ENCODE assay signal across 32 cellular contexts in the genomic region with DNA sequence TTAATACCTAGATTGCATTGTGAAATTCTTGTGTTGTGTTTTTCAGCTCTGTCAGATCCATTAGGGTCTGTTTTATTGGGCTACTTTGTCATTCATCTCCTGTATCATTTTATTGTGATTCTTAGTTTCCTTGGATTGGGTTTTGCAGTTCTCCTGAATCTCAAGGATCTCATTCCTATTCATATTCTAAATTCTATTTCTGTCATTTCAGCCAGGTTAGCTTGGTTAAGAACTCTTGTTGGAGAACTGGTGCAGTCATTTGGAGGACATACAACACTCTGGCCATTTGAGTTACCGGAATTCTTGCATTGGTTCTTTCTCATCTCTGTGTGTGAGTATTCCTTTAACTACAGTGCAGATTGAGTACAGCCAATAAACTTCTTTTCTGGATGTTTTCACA.
"Had no signal": no experiment of that assay in that cellular context is flagged by ENCODE, and none has a peak within 500 bp of the region (broad histone marks: within the 10 kb centered on the region; RNA-seq: fewer than 3 reads in every experiment).

No MANE protein-coding gene starts in this region.

- H3K4me1 ChIP-seq: adrenal gland, ascending aorta, body of pancreas, breast epithelium had no signal

- H3K27ac ChIP-seq: adrenal gland, ascending aorta, body of pancreas, brain microvascular endothelial cell, breast epithelium, cardiac muscle cell had no signal

- H3K36me3 ChIP-seq: adrenal gland, ascending aorta, brain microvascular endothelial cell, breast epithelium, cardiac muscle cell had no signal

- H3K4me3 ChIP-seq: adrenal gland, ascending aorta, body of pancreas, breast epithelium, cardiac muscle cell had no signal

- ATAC-seq: activated naive CD4-positive, alpha-beta T cell treated with anti-CD3 and anti-CD28 coated beads, Interleukin-2, amount 50 U/mL, for 72 hours; activated naive CD8-positive, alpha-beta T cell treated with anti-CD3 and anti-CD28 coated beads, Interleukin-2, amount 50 U/mL, for 24 hours; activated T-cell treated with anti-CD3 and anti-CD28 coated beads, Interleukin-2, amount 50 U/mL, for 4 hours; activated T-cell treated with anti-CD3 and anti-CD28 coated beads, Interleukin-2, amount 50 U/mL, for 72 hours; activated T-helper 17 cell treated with anti-CD3 and anti-CD28 coated beads, Interleukin-2, amount 50 U/mL, for 72 hours; body of pancreas had no signal

- DNase-seq: activated effector memory CD4-positive, alpha-beta T cell treated with anti-CD3 and anti-CD28 coated beads, Interleukin-2, amount 50 U/mL, for 16 hours; activated effector memory CD4-positive, alpha-beta T cell treated with Interleukin-2 at 50 U/mL for 16 hours; activated gamma-delta T cell; activated gamma-delta T cell treated with Interleukin-2 at 50 U/mL for 16 hours; activated naive CD4-positive, alpha-beta T cell; activated naive CD4-positive, alpha-beta T cell treated with anti-CD3 and anti-CD28 coated beads for 36 hours; activated naive CD4-positive, alpha-beta T cell treated with anti-CD3 and anti-CD28 coated beads, Interleukin-2, amount 10 ng/mL, durations not matched to agents 7 days and 5 days; activated naive CD4-positive, alpha-beta T cell treated with anti-CD3 and anti-CD28 coated beads, Interleukin-2, amount 50 U/mL, for 16 hours; activated naive CD4-positive, alpha-beta T cell treated with Interleukin-2 at 50 U/mL for 16 hours; activated naive CD8-positive, alpha-beta T cell treated with anti-CD3 and anti-CD28 coated beads for 36 hours; activated naive CD8-positive, alpha-beta T cell treated with anti-CD3 and anti-CD28 coated beads, Interleukin-2, amount 10 ng/mL, durations not matched to agents 7 days and 5 days; activated naive CD8-positive, alpha-beta T cell treated with anti-CD3 and anti-CD28 coated beads, Interleukin-2, amount 50 U/mL, for 24 hours; activated T-cell treated with anti-CD3 and anti-CD28 coated beads, Interleukin-2, amount 50 U/mL, for 1 hour; activated T-cell treated with anti-CD3 and anti-CD28 coated beads, Interleukin-2, amount 50 U/mL, for 24 hours; activated T-cell treated with anti-CD3 and anti-CD28 coated beads, Interleukin-2, amount 50 U/mL, for 4 hours; activated T-cell treated with anti-CD3 and anti-CD28 coated beads, Interleukin-2, amount 50 U/mL, for 48 hours; activated T-cell treated with anti-CD3 and anti-CD28 coated beads, Interleukin-2, amount 50 U/mL, for 72 hours; adrenal gland; amniotic stem cell; amygdala; anterior cingulate cortex; aorta; body of pancreas; brain microvascular endothelial cell; caudate nucleus; central memory CD4-positive, alpha-beta T cell; cerebellar nuclear complex had no signal

- H3K9me3 ChIP-seq: adrenal gland, ascending aorta, body of pancreas had no signal
